In genomic region chr11:112784323-112785073, GRCh38 we compare ENCODE assay signal across 9 cellular contexts.
DNase-seq lines count a peak whose midpoint lies in the region; ATAC-seq, FAIRE-seq and TF ChIP-seq lines count a peak whose summit lies in the region.
"Had no signal": no experiment of that assay in that cellular context is flagged by ENCODE, and none has a peak within 500 bp of the region (broad histone marks: within the 10 kb centered on the region; RNA-seq: fewer than 3 reads in every experiment).

No MANE protein-coding gene starts in this region.

- peaks cover 3% of the 10 kb centered on the region for H3K27me3 Mint-ChIP-seq in astrocyte (ENCODE audit: low read depth, unreplicated experiment)
- H3K27me3 Mint-ChIP-seq in natural killer cell treated with Interleukin-12 subunit alpha and Interleukin-12 subunit beta and Interleukin-15 and Interleukin-18, amount 100 ng/mL, for 72 hours: peaks cover 17 to 21% of the 10 kb centered on the region in 2 donors
- H3K27me3 Mint-ChIP-seq in stimulated activated naive CD8-positive, alpha-beta T cell treated with anti-CD3 and anti-CD28 coated beads, Interleukin-15, amount 100 ng/mL, for 72 hours: peaks cover 25% of the 10 kb centered on the region

- DNase-seq in MG63 (peak; percentile 98), astrocyte (ENCODE audit: low read depth) (peak; percentile 94), islet precursor cell (peak; percentile 86), thyroid gland (peak; percentile 79 to 81)
- no peak for DNase-seq in natural killer cell treated with Interleukin-12 subunit alpha and Interleukin-12 subunit beta and Interleukin-15 and Interleukin-18, amount 100 ng/mL, for 72 hours (ENCODE audit: low spot score)
- no peak for DNase-seq in stimulated activated naive CD8-positive, alpha-beta T cell treated with anti-CD3 and anti-CD28 coated beads, Interleukin-15, amount 100 ng/mL, for 72 hours
- DNase-seq: activated CD4-positive, alpha-beta T cell treated with anti-CD3 and anti-CD28 coated beads, Interleukin-2, amount 50 U/mL, for 48 hours; esophagus squamous epithelium had no signal

- 13% methylated on average over 15 to 23 of the region's 24 CpGs for WGBS in thyroid gland, 2 donors

- no peaks in the 10 kb centered on the region for H3K79me2 ChIP-seq in astrocyte (ENCODE audit: insufficient read depth, low read length)

- H3K4me3 ChIP-seq in MG63: no peak overlapping the region
- no peak overlapping the region for H3K4me3 ChIP-seq in astrocyte (ENCODE audit: insufficient read depth, low read depth, low read length)
- H3K4me3 ChIP-seq in thyroid gland (replicated peaks in 1 of 3): no peak overlapping the region

- H3K27me3 ChIP-seq in MG63 (no peaks in the 10 kb centered on the region), astrocyte (ENCODE audit: insufficient read depth, low read length) (no peaks in the 10 kb centered on the region), thyroid gland (no peaks in the 10 kb centered on the region)

- no peak overlapping the region for H3K27ac Mint-ChIP-seq in astrocyte (ENCODE audit: unreplicated experiment)
- H3K27ac Mint-ChIP-seq in natural killer cell treated with Interleukin-12 subunit alpha and Interleukin-12 subunit beta and Interleukin-15 and Interleukin-18, amount 100 ng/mL, for 72 hours: no peak overlapping the region
- H3K27ac Mint-ChIP-seq in stimulated activated naive CD8-positive, alpha-beta T cell treated with anti-CD3 and anti-CD28 coated beads, Interleukin-15, amount 100 ng/mL, for 72 hours: no peak overlapping the region

- H3K9me3 ChIP-seq in MG63 (no peaks in the 10 kb centered on the region), astrocyte (ENCODE audit: insufficient read depth, low read depth, low read length) (no peaks in the 10 kb centered on the region), thyroid gland (no peaks in the 10 kb centered on the region)
- H3K9me3 ChIP-seq: esophagus squamous epithelium had no signal

- TF ChIP-seq CTCF in astrocyte (IDR thresholded peaks at IDR 0.05; ENCODE audit: insufficient read depth, low read depth, low read length) (no peak), thyroid gland (IDR thresholded peaks at IDR 0.05) (no peak)

- no peak overlapping the region for H3K9ac ChIP-seq in astrocyte (ENCODE audit: low read length)

- H3K36me3 Mint-ChIP-seq in astrocyte (ENCODE audit: low read depth, unreplicated experiment): no peaks in the 10 kb centered on the region
- no peaks in the 10 kb centered on the region for H3K36me3 Mint-ChIP-seq in natural killer cell treated with Interleukin-12 subunit alpha and Interleukin-12 subunit beta and Interleukin-15 and Interleukin-18, amount 100 ng/mL, for 72 hours

- H3K4me1 Mint-ChIP-seq in astrocyte (ENCODE audit: low read depth, unreplicated experiment): peaks cover 9% of the 10 kb centered on the region
- H3K4me1 Mint-ChIP-seq in natural killer cell treated with Interleukin-12 subunit alpha and Interleukin-12 subunit beta and Interleukin-15 and Interleukin-18, amount 100 ng/mL, for 72 hours (ENCODE audit: low read depth in 2 of 2): peaks cover 1 to 7% of the 10 kb centered on the region in 2 donors
- H3K4me1 Mint-ChIP-seq in stimulated activated naive CD8-positive, alpha-beta T cell treated with anti-CD3 and anti-CD28 coated beads, Interleukin-15, amount 100 ng/mL, for 72 hours: no peaks in the 10 kb centered on the region

- H3K27ac ChIP-seq in astrocyte (ENCODE audit: low read depth, low read length) (peak overlapping the region; percentile 63), thyroid gland (no peak overlapping the region)

- peak overlapping the region; percentile 68 for H3K4me2 ChIP-seq in astrocyte (ENCODE audit: low read length)

- TF ChIP-seq POLR2A in thyroid gland (IDR thresholded peaks at IDR 0.05): no peak

- no peak overlapping the region for H3K4me3 Mint-ChIP-seq in astrocyte (ENCODE audit: unreplicated experiment)
- H3K4me3 Mint-ChIP-seq in natural killer cell treated with Interleukin-12 subunit alpha and Interleukin-12 subunit beta and Interleukin-15 and Interleukin-18, amount 100 ng/mL, for 72 hours: no peak overlapping the region
- no peak overlapping the region for H3K4me3 Mint-ChIP-seq in stimulated activated naive CD8-positive, alpha-beta T cell treated with anti-CD3 and anti-CD28 coated beads, Interleukin-15, amount 100 ng/mL, for 72 hours

- intact Hi-C loops in thyroid gland (cut with DNase I): no loop called here

- FAIRE-seq in astrocyte (lab: Jason Lieb, UNC): no peak

- no peak for ATAC-seq in natural killer cell treated with Interleukin-12 subunit alpha and Interleukin-12 subunit beta and Interleukin-15 and Interleukin-18, amount 100 ng/mL, for 72 hours
- ATAC-seq in stimulated activated naive CD8-positive, alpha-beta T cell treated with anti-CD3 and anti-CD28 coated beads, Interleukin-15, amount 100 ng/mL, for 72 hours: no peak
- ATAC-seq in HG03097 (IDR thresholded peaks at IDR 0.05; ENCODE audit: low FRiP score, unreplicated experiment): no peak

- H3K4me1 ChIP-seq in astrocyte (ENCODE audit: insufficient read depth, low read length) (peaks cover 40% of the 10 kb centered on the region), thyroid gland (peaks cover 7 to 11% of the 10 kb centered on the region in 2 donors)

- H3K36me3 ChIP-seq in MG63: no peaks in the 10 kb centered on the region
- H3K36me3 ChIP-seq in astrocyte (ENCODE audit: insufficient read depth, low read length): no peaks in the 10 kb centered on the region
- H3K36me3 ChIP-seq in thyroid gland: no peaks in the 10 kb centered on the region
- H3K36me3 ChIP-seq: esophagus squamous epithelium had no signal

- no peaks in the 10 kb centered on the region for H4K20me1 ChIP-seq in astrocyte (ENCODE audit: insufficient read depth, low read length)

- peak overlapping the region; percentile 46 for H2AFZ ChIP-seq in astrocyte (ENCODE audit: low read depth, low read length)

- H3K9me3 Mint-ChIP-seq in astrocyte (ENCODE audit: unreplicated experiment): no peaks in the 10 kb centered on the region
- no peaks in the 10 kb centered on the region for H3K9me3 Mint-ChIP-seq in natural killer cell treated with Interleukin-12 subunit alpha and Interleukin-12 subunit beta and Interleukin-15 and Interleukin-18, amount 100 ng/mL, for 72 hours
- no peaks in the 10 kb centered on the region for H3K9me3 Mint-ChIP-seq in stimulated activated naive CD8-positive, alpha-beta T cell treated with anti-CD3 and anti-CD28 coated beads, Interleukin-15, amount 100 ng/mL, for 72 hours

Comparison
In these comparisons a context has a peak if more than half of its experiments do, and no peak if none do; other contexts are left out.
1. DNase-seq: peak in MG63 (single experiment), astrocyte (single experiment), islet precursor cell (single experiment) and thyroid gland (2 of 2); none in natural killer cell treated with Interleukin-12 subunit alpha and Interleukin-12 subunit beta and Interleukin-15 and Interleukin-18, amount 100 ng/mL, for 72 hours (single experiment) and stimulated activated naive CD8-positive, alpha-beta T cell treated with anti-CD3 and anti-CD28 coated beads, Interleukin-15, amount 100 ng/mL, for 72 hours (0 of 2).